Comparison of ENCODE assay signal across 8 cellular contexts in genomic region chr9:70412678-70413426, GRCh38. TPM values are rescaled to one million over a fixed set of nuclear protein-coding genes. Genes with fewer than 3 reads are reported as not detected.
A peak's percentile ranks its signal among the peaks of the same experiment; 100 is the strongest.
DNase-seq lines count a peak whose midpoint lies in the region; TF ChIP-seq lines count a peak whose summit lies in the region.

No MANE protein-coding gene starts in this region.

- H3K27me3 Mint-ChIP-seq in activated CD4-positive, alpha-beta memory T cell treated with anti-CD3 and anti-CD28 coated beads for 36 hours = peaks cover 2% of the 10 kb centered on the region

- peaks cover 19% of the 10 kb centered on the region for H3K36me3 Mint-ChIP-seq in activated CD4-positive, alpha-beta memory T cell treated with anti-CD3 and anti-CD28 coated beads for 36 hours

- H3K4me3 Mint-ChIP-seq in activated CD4-positive, alpha-beta memory T cell treated with anti-CD3 and anti-CD28 coated beads for 36 hours = peak overlapping the region; percentile 97

- peak overlapping the region; percentile 62 to 99 (median 93) for H3K4me3 ChIP-seq in dorsolateral prefrontal cortex

- CTCF ChIA-PET in activated CD4-positive, alpha-beta memory T cell treated with anti-CD3 and anti-CD28 coated beads for 36 hours (lab: Charles Lee) = interaction anchor here (0.5 to 1.6 kb wide), 2 partner anchors 54 to 190 kb away, joined by 3 read pairs; no protein-coding TSS in a partner anchor
- CTCF ChIA-PET in GM10248 (lab: Yijun Ruan, JAX) = no interaction called here

- peaks cover 38% of the 10 kb centered on the region for H3K4me1 Mint-ChIP-seq in activated CD4-positive, alpha-beta memory T cell treated with anti-CD3 and anti-CD28 coated beads for 36 hours (ENCODE audit: low read depth)

- H3K27me3 ChIP-seq in dorsolateral prefrontal cortex = no peaks in the 10 kb centered on the region

- DNase-seq in SHP77 (lab: John Stamatoyannopoulos, UW) = peak; percentile 15 to 47
- DNase-seq in SHP77 treated with DMSO at 0.1 percent for 48 hours (lab: John Stamatoyannopoulos, UW) = no peak
- DNase-seq in NCI-H187 (lab: John Stamatoyannopoulos, UW) = peak; percentile 44 to 59
- peak; percentile 54 for DNase-seq in activated CD4-positive, alpha-beta memory T cell treated with anti-CD3 and anti-CD28 coated beads for 36 hours
- peak; percentile 68 to 90 (median 79) for DNase-seq in dorsolateral prefrontal cortex
- peak; percentile 76 for DNase-seq in left kidney (ENCODE audit: low read depth, low spot score)
- peak; percentile 50 to 52 for DNase-seq in stimulated activated CD4-positive, alpha-beta T cell treated with anti-CD3 and anti-CD28 coated beads, Interleukin-2, amount 100 ng/mL, for 24 hours
- DNase-seq in GM10248 (ENCODE audit: extremely low spot score) = no peak

- TF ChIP-seq CTCF in dorsolateral prefrontal cortex (IDR thresholded peaks at IDR 0.05 in 54 of 56, conservative IDR thresholded peaks at IDR 0.05 in 2 of 56; ENCODE audit: low read depth in 1 of 56, partially characterized antibody in 56 of 56) (peak in 4 of 56 donors; percentile 3 to 18 (median 6)), GM10248 (IDR thresholded peaks at IDR 0.05; ENCODE audit: control extremely low read depth, extremely low read depth, low read depth, missing control alignments) (no peak)

- POLR2A ChIA-PET in activated CD4-positive, alpha-beta memory T cell treated with anti-CD3 and anti-CD28 coated beads for 36 hours (lab: Charles Lee) = interaction anchor here (1.2 to 3.7 kb wide), 4 partner anchors 7 to 151 kb away, joined by 3 to 47 read pairs (median 12); no protein-coding TSS in a partner anchor
- POLR2A ChIA-PET in GM10248 (lab: Yijun Ruan, JAX) = interaction anchor here (0.6 kb wide), 1 partner anchor 155 kb away, joined by 4 read pairs; no protein-coding TSS in a partner anchor

- intact Hi-C loops in activated CD4-positive, alpha-beta memory T cell treated with anti-CD3 and anti-CD28 coated beads for 36 hours (cut with micrococcal nuclease) = loop anchor here (2.0 to 10.0 kb wide), 6 partner anchors 14 to 1952 kb away; partner anchors contain the start of genes CEMIP2 and ZFAND5
- intact Hi-C loops in dorsolateral prefrontal cortex (cut with DNase I) = loop anchor here in 1 of 2 donors (5.0 to 10.0 kb wide), 2 partner anchors 61 to 158 kb away; partner anchors contain the start of gene SMC5

- peak overlapping the region; percentile 72 to 100 (median 99) for H3K27ac ChIP-seq in dorsolateral prefrontal cortex

- peak overlapping the region; percentile 100 for H3K27ac Mint-ChIP-seq in activated CD4-positive, alpha-beta memory T cell treated with anti-CD3 and anti-CD28 coated beads for 36 hours

- no peaks in the 10 kb centered on the region for H3K9me3 Mint-ChIP-seq in activated CD4-positive, alpha-beta memory T cell treated with anti-CD3 and anti-CD28 coated beads for 36 hours

RNA-seq across cellular contexts. Expression of gene KLF9, which starts 1.6 kb away (rescaled TPM):
- 10 to 100 TPM; 23.7 to 24.5 TPM for total RNA-seq in activated CD4-positive, alpha-beta memory T cell treated with anti-CD3 and anti-CD28 coated beads for 36 hours
- total RNA-seq in dorsolateral prefrontal cortex = 10 to 100 TPM; 38.3 to 97.2 (median 59.3) TPM

Comparison
In these comparisons a context has a peak if more than half of its experiments do, and no peak if none do; other contexts are left out.
1. DNase-seq: peak in SHP77 (2 of 2), NCI-H187 (2 of 2), activated CD4-positive, alpha-beta memory T cell treated with anti-CD3 and anti-CD28 coated beads for 36 hours (single experiment), dorsolateral prefrontal cortex (10 of 10), left kidney (single experiment) and stimulated activated CD4-positive, alpha-beta T cell treated with anti-CD3 and anti-CD28 coated beads, Interleukin-2, amount 100 ng/mL, for 24 hours (2 of 2); none in SHP77 treated with DMSO at 0.1 percent for 48 hours (single experiment) and GM10248 (single experiment).